Comparison of ENCODE assay signal across 8 cellular contexts in genomic region chr19:18940791-18941627, GRCh38.
A peak's percentile ranks its signal among the peaks of the same experiment; 100 is the strongest.
DNase-seq lines count a peak whose midpoint lies in the region; ATAC-seq lines count a peak whose summit lies in the region.

HOMER3 (minus strand) TSS chr19:18941217; CDS start chr19:18938982, 2,235 bp downstream.

- H3K9me3 Mint-ChIP-seq in effector memory CD8-positive, alpha-beta T cell: no peaks in the 10 kb centered on the region
- no peaks in the 10 kb centered on the region for H3K9me3 Mint-ChIP-seq in memory B cell

- H3K4me3 Mint-ChIP-seq in effector memory CD8-positive, alpha-beta T cell: peak within 1 kb of the TSS; percentile 71 to 77
- H3K4me3 Mint-ChIP-seq in memory B cell: peak within 1 kb of the TSS; percentile 84

- no peak within 1 kb of the TSS for H3K27ac Mint-ChIP-seq in effector memory CD8-positive, alpha-beta T cell
- H3K27ac Mint-ChIP-seq in memory B cell: peak within 1 kb of the TSS; percentile 70

- peak; percentile 88 for ATAC-seq in effector memory CD8-positive, alpha-beta T cell (replicated peaks)
- ATAC-seq in memory B cell (ENCODE audit: low read depth) (peak; percentile 93), GM21381 (IDR thresholded peaks at IDR 0.05; ENCODE audit: unreplicated experiment) (no peak)

- H3K36me3 Mint-ChIP-seq in effector memory CD8-positive, alpha-beta T cell (ENCODE audit: insufficient read depth): no peaks in the 10 kb centered on the region
- H3K36me3 Mint-ChIP-seq in memory B cell: peaks cover 2% of the 10 kb centered on the region

- peaks cover 30 to 43% of the 10 kb centered on the region in 2 donors for H3K27me3 Mint-ChIP-seq in effector memory CD8-positive, alpha-beta T cell
- H3K27me3 Mint-ChIP-seq in memory B cell: peaks cover 3% of the 10 kb centered on the region

- DNase-seq in SIG-M5 treated with dmso at 0.1 percent for 504 hours (lab: John Stamatoyannopoulos, UW; ENCODE audit: unreplicated experiment): peak; percentile 21
- DNase-seq in SIG-M5 (lab: John Stamatoyannopoulos, UW): no peak
- peak; percentile 48 to 76 for DNase-seq in NCI-H524 (lab: John Stamatoyannopoulos, UW)
- peak; percentile 31 to 42 for DNase-seq in activated CD8-positive, alpha-beta memory T cell treated with anti-CD3 and anti-CD28 coated beads for 4 hours (ENCODE audit: low read depth in 2 of 2)
- DNase-seq in effector memory CD8-positive, alpha-beta T cell: peak; percentile 54 to 64 (median 62)
- peak; percentile 79 for DNase-seq in memory B cell (ENCODE audit: low spot score in 2 of 2)
- DNase-seq in stimulated activated CD4-positive, alpha-beta T cell treated with anti-CD3 and anti-CD28 coated beads, TNF-alpha, amount 100 ng/mL, for 48 hours (ENCODE audit: low read depth in 3 of 3): peak; percentile 27 to 75 (median 54)

- H3K4me1 Mint-ChIP-seq in effector memory CD8-positive, alpha-beta T cell (ENCODE audit: low read depth in 2 of 2): peaks cover 8% of the 10 kb centered on the region in 2 donors
- H3K4me1 Mint-ChIP-seq in memory B cell: peaks cover 31% of the 10 kb centered on the region
